8 cellular contexts compared by ENCODE assay signal in genomic region chr4:159446266-159446976, GRCh38.
DNase-seq lines count a peak whose midpoint lies in the region; ATAC-seq and TF ChIP-seq lines count a peak whose summit lies in the region.

No MANE protein-coding gene starts in this region.

- H3K27ac Mint-ChIP-seq in memory B cell = no peak overlapping the region

- H3K4me1 ChIP-seq in upper lobe of right lung = no peaks in the 10 kb centered on the region

- H3K27ac ChIP-seq in dorsolateral prefrontal cortex (peak overlapping the region in 1 of 59 donors; percentile 21), upper lobe of right lung (no peak overlapping the region)

- H3K4me3 Mint-ChIP-seq in memory B cell = no peak overlapping the region

- ATAC-seq in GM18508 (IDR thresholded peaks at IDR 0.05; ENCODE audit: insufficient read depth, unreplicated experiment) (peak; percentile 100), HG02870 (IDR thresholded peaks at IDR 0.05; ENCODE audit: unreplicated experiment) (peak; percentile 99), memory B cell (ENCODE audit: low read depth) (peak; percentile 59), upper lobe of right lung (peak; percentile 99)

- H3K36me3 Mint-ChIP-seq in memory B cell = no peaks in the 10 kb centered on the region

- peak in 10 of 14 donors; percentile 7 to 48 (median 27) for DNase-seq in C1 segment of cervical spinal cord (lab: John Stamatoyannopoulos, UW)
- DNase-seq in NCI-H1105 (lab: John Stamatoyannopoulos, UW) = peak; percentile 7
- peak; percentile 64 for DNase-seq in SKM-1 (lab: John Stamatoyannopoulos, UW; ENCODE audit: unreplicated experiment)
- DNase-seq in dorsolateral prefrontal cortex = peak in 7 of 10 donors; percentile 14 to 53 (median 41)
- no peak for DNase-seq in memory B cell (ENCODE audit: low spot score in 2 of 2)
- DNase-seq in upper lobe of right lung = no peak

- H3K9me3 Mint-ChIP-seq in memory B cell = no peaks in the 10 kb centered on the region

- H3K9me3 ChIP-seq in upper lobe of right lung = no peaks in the 10 kb centered on the region

- H3K27me3 Mint-ChIP-seq in memory B cell = peaks cover 7% of the 10 kb centered on the region

- H3K4me1 Mint-ChIP-seq in memory B cell = peaks cover 4% of the 10 kb centered on the region

- H3K27me3 ChIP-seq in dorsolateral prefrontal cortex (no peaks in the 10 kb centered on the region), upper lobe of right lung (no peaks in the 10 kb centered on the region)

- H3K4me3 ChIP-seq in dorsolateral prefrontal cortex (no peak overlapping the region), upper lobe of right lung (no peak overlapping the region)

- H3K36me3 ChIP-seq in upper lobe of right lung = no peaks in the 10 kb centered on the region

- intact Hi-C loops in dorsolateral prefrontal cortex (cut with DNase I) (loop anchor here in 1 of 2 donors (5.0 to 10.0 kb wide), 4 partner anchors 162 to 719 kb away; no protein-coding TSS in a partner anchor), upper lobe of right lung (cut with DNase I) (no loop called here)

- peak; percentile 72 to 95 (median 88) for TF ChIP-seq CTCF in dorsolateral prefrontal cortex (IDR thresholded peaks at IDR 0.05 in 54 of 56, conservative IDR thresholded peaks at IDR 0.05 in 2 of 56; ENCODE audit: low read depth in 1 of 56, partially characterized antibody in 56 of 56)
- peak; percentile 90 for TF ChIP-seq CTCF in upper lobe of right lung (IDR thresholded peaks at IDR 0.05)

Comparison
In these comparisons a context has a peak if more than half of its experiments do, and no peak if none do; other contexts are left out.
1. DNase-seq: peak in C1 segment of cervical spinal cord (10 of 14), NCI-H1105 (single experiment), SKM-1 (single experiment) and dorsolateral prefrontal cortex (7 of 10); none in memory B cell (0 of 2) and upper lobe of right lung (single experiment).
2. Peak in every context shown above with its lines, with median percentiles within 50 percentile points of each other: ATAC-seq.